8 cellular contexts compared by ENCODE assay signal in the genomic region with DNA sequence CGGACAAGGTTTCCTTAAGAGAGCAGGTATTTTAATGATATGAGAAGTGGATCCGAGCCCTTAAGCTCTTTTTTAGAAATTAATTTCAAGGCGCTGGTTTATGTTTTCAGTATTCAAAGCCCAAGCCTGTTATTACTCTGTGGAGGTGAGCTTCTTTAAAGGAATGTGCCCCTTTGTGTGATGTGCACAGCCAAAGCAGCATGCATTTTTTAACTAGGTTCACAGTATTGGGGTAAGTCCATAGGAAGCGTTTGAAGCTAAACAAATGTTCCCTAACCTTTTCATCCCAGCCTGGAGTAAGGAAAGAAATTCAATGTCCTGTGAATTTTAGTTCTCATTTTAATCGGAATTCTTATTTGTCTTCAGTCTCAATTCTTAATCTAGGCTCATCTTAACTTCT.
"Had no signal": no experiment of that assay in that cellular context is flagged by ENCODE, and none has a peak within 500 bp of the region (broad histone marks: within the 10 kb centered on the region; RNA-seq: fewer than 3 reads in every experiment).

No MANE protein-coding gene starts in this region.

- ATAC-seq: K562 had no signal

- H3K4me3 Mint-ChIP-seq: H9 had no signal

- DNase-seq: GOT3, H9, HCEC 1CT, IMR-90 had no signal

- H3K9me3 Mint-ChIP-seq: H9 had no signal

- H3K4me3 ChIP-seq: K562 had no signal

- H3K27ac ChIP-seq: KMS-11 had no signal

- H3K9ac ChIP-seq: KMS-11 had no signal

- H3K4me2 ChIP-seq: KMS-11 had no signal

- FAIRE-seq: H54, HTR-8/SVneo, K562 had no signal
